ENCODE assay signal across 28 cellular contexts in the genomic region with DNA sequence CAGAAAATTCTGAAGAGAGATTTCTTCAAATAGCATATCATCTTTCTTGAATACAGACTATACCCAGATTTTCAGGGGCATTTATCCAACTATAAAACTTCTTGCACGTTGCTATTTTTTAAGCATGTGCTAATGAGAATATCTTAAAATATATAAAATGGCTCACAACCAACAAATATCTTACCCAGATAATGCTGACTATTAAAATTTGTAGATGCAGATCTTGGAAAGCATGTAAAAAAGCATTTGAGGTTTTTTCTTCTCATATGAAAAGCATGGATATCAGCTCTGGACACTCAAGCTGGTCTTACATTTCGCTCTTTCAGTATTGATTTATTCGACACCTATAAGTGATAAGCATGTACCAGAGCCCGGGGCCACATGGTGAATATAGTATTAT.
"Had no signal": no experiment of that assay in that cellular context is flagged by ENCODE, and none has a peak within 500 bp of the region (broad histone marks: within the 10 kb centered on the region; RNA-seq: fewer than 3 reads in every experiment).

No MANE protein-coding gene starts in this region.

- H3K27me3 Mint-ChIP-seq: dendritic cell treated with granulocyte-macrophage colony-stimulating factor and Interleukin-4, amounts not matched to agents 40 ng/mL and 50 ng/mL, for 4 days; effector memory CD8-positive, alpha-beta T cell; naive B cell had no signal

- H3K4me1 ChIP-seq: colonic mucosa, esophagus squamous epithelium, gastrocnemius medialis, heart right ventricle, left lung, lower lobe of right lung had no signal

- H3K9me3 Mint-ChIP-seq: endodermal cell, mesothelial cell of epicardium had no signal

- H3K4me3 Mint-ChIP-seq: dendritic cell treated with granulocyte-macrophage colony-stimulating factor and Interleukin-4, amounts not matched to agents 40 ng/mL and 50 ng/mL, for 4 days; effector memory CD8-positive, alpha-beta T cell; endodermal cell; mesothelial cell of epicardium; naive B cell had no signal

- H3K27ac Mint-ChIP-seq: dendritic cell treated with granulocyte-macrophage colony-stimulating factor and Interleukin-4, amounts not matched to agents 40 ng/mL and 50 ng/mL, for 4 days; effector memory CD8-positive, alpha-beta T cell; endodermal cell; mesothelial cell of epicardium; naive B cell had no signal

- H3K9me3 ChIP-seq: colonic mucosa, esophagus squamous epithelium, gastrocnemius medialis, heart right ventricle, left lung, lower lobe of right lung, mucosa of descending colon had no signal

- H3K4me3 ChIP-seq: colonic mucosa, esophagus squamous epithelium, gastrocnemius medialis, heart right ventricle, left lung, lower lobe of right lung, mucosa of descending colon had no signal

- H3K36me3 Mint-ChIP-seq: mesothelial cell of epicardium, naive B cell had no signal

- H3K4me1 Mint-ChIP-seq: endodermal cell, mesothelial cell of epicardium, naive B cell had no signal

- FAIRE-seq: endometrium, islet of Langerhans, keratinocyte had no signal

- H3K36me3 ChIP-seq: colonic mucosa, esophagus squamous epithelium, gastrocnemius medialis, heart right ventricle, left lung, lower lobe of right lung had no signal

- ATAC-seq: effector memory CD8-positive, alpha-beta T cell; esophagus mucosa; gastrocnemius medialis; heart right ventricle; left cardiac atrium; left lung; left ventricle myocardium superior; lower lobe of right lung; mucosa of descending colon had no signal

- DNase-seq: colonic mucosa; cortex of kidney; effector CD8-positive, alpha-beta T cell; effector memory CD8-positive, alpha-beta T cell; endodermal cell; erythroblast; esophagus squamous epithelium; foreskin fibroblast; foreskin melanocyte; gastrocnemius medialis; glutamatergic neuron; head of caudate nucleus; heart right ventricle; hippocampal formation; left cardiac atrium; left lung; left ventricle myocardium superior; lower lobe of right lung; mesenchymal stem cell; mucosa of descending colon; naive B cell had no signal

- H3K27me3 ChIP-seq: colonic mucosa, esophagus squamous epithelium, gastrocnemius medialis, heart right ventricle, left lung had no signal

- H3K27ac ChIP-seq: colonic mucosa, epithelial cell of prostate, esophagus squamous epithelium, gastrocnemius medialis, heart right ventricle, left lung, lower lobe of right lung had no signal
